23 cellular contexts compared by ENCODE assay signal in the genomic region with DNA sequence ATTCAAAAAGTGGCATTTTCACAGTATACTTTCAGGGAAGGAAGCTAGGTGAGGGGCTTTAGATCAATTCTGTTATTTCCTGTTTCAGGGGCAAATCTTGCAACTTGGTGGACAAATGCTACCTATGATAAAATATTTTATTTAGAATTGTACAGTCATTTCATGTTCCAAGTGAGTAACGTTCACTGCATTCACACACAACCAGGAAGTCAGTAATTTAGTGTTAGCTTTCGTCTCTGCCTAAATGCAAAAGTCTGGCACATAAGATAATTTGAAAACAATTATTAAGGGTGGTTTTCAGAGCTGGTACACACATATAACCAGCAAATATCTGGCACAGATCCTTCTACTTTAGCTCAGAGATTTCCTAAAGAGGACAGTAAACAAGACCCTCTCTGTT.
DNase-seq lines count a peak whose midpoint lies in the region; ATAC-seq and TF ChIP-seq lines count a peak whose summit lies in the region.
"Had no signal": no experiment of that assay in that cellular context is flagged by ENCODE, and none has a peak within 500 bp of the region (broad histone marks: within the 10 kb centered on the region; RNA-seq: fewer than 3 reads in every experiment).

No MANE protein-coding gene starts in this region.

- no TSS peak for BruUV-seq in MCF 10A (replicated peaks; lab: Mats Ljungman, UMichigan)

- ATAC-seq in stimulated activated effector memory CD8-positive, alpha-beta T cell treated with anti-CD3 and anti-CD28 coated beads, Interleukin-12 subunit alpha, Interleukin-12 subunit beta, amount 100 ng/mL, for 72 hours: no peak
- ATAC-seq in body of pancreas: no peak
- ATAC-seq: GM12878, T-cell had no signal

- no peak overlapping the region for H3K27ac Mint-ChIP-seq in MCF 10A (ENCODE audit: low read depth, unreplicated experiment)
- H3K27ac Mint-ChIP-seq in stimulated activated effector memory CD8-positive, alpha-beta T cell treated with anti-CD3 and anti-CD28 coated beads, Interleukin-12 subunit alpha, Interleukin-12 subunit beta, amount 100 ng/mL, for 72 hours: no peak overlapping the region
- H3K27ac Mint-ChIP-seq: H9, T-cell had no signal

- H3K27ac ChIP-seq in breast epithelium (peak overlapping the region; percentile 6 to 36), body of pancreas (peak overlapping the region in 2 of 4 donors; percentile 10 to 56)
- H3K27ac ChIP-seq: KMS-11, Peyer's patch, SJCRH30 had no signal

- intact Hi-C loops in breast epithelium (cut with DNase I; ENCODE audit: low total_unique reads) (no loop called here), MCF 10A (cut with micrococcal nuclease) (no loop called here), body of pancreas (cut with DNase I) (no loop called here)

- H3K36me3 ChIP-seq in breast epithelium (no peaks in the 10 kb centered on the region), body of pancreas (replicated peaks in 1 of 2; ENCODE audit: insufficient read depth in 1 of 2, low read depth in 2 of 2) (no peaks in the 10 kb centered on the region)
- H3K36me3 ChIP-seq: Peyer's patch, SJCRH30 had no signal

- no peak for TF ChIP-seq CTCF in breast epithelium (IDR thresholded peaks at IDR 0.05)
- no peak for TF ChIP-seq CTCF in MCF 10A (IDR thresholded peaks at IDR 0.05; ENCODE audit: unreplicated experiment)
- TF ChIP-seq CTCF in epithelial cell of esophagus (IDR thresholded peaks at IDR 0.05; ENCODE audit: insufficient read depth, low read depth, low read length, missing control alignments): no peak
- TF ChIP-seq CTCF in body of pancreas (IDR thresholded peaks at IDR 0.05): no peak

- no peaks in the 10 kb centered on the region for H3K36me3 Mint-ChIP-seq in MCF 10A (ENCODE audit: insufficient read depth, unreplicated experiment)
- no peaks in the 10 kb centered on the region for H3K36me3 Mint-ChIP-seq in stimulated activated effector memory CD8-positive, alpha-beta T cell treated with anti-CD3 and anti-CD28 coated beads, Interleukin-12 subunit alpha, Interleukin-12 subunit beta, amount 100 ng/mL, for 72 hours
- H3K36me3 Mint-ChIP-seq: T-cell had no signal

- H3K4me1 ChIP-seq in breast epithelium: no peaks in the 10 kb centered on the region
- peaks cover 11% of the 10 kb centered on the region for H3K4me1 ChIP-seq in body of pancreas
- H3K4me1 ChIP-seq: Peyer's patch, SJCRH30 had no signal

- TF ChIP-seq POLR2A in breast epithelium (IDR thresholded peaks at IDR 0.05) (no peak), body of pancreas (IDR thresholded peaks at IDR 0.05) (no peak)

- no peaks in the 10 kb centered on the region for H3K27me3 Mint-ChIP-seq in MCF 10A (ENCODE audit: insufficient read depth, unreplicated experiment)

- 55 to 58% methylated on average over 2 of the region's 2 CpGs for WGBS in body of pancreas, 2 donors

- no peaks in the 10 kb centered on the region for H3K4me1 Mint-ChIP-seq in MCF 10A (ENCODE audit: insufficient read depth, unreplicated experiment)
- H3K4me1 Mint-ChIP-seq in stimulated activated effector memory CD8-positive, alpha-beta T cell treated with anti-CD3 and anti-CD28 coated beads, Interleukin-12 subunit alpha, Interleukin-12 subunit beta, amount 100 ng/mL, for 72 hours: no peaks in the 10 kb centered on the region
- H3K4me1 Mint-ChIP-seq: CD8-positive, alpha-beta memory T cell; T-cell had no signal

- H3K4me3 Mint-ChIP-seq in MCF 10A (ENCODE audit: unreplicated experiment): no peak overlapping the region
- no peak overlapping the region for H3K4me3 Mint-ChIP-seq in stimulated activated effector memory CD8-positive, alpha-beta T cell treated with anti-CD3 and anti-CD28 coated beads, Interleukin-12 subunit alpha, Interleukin-12 subunit beta, amount 100 ng/mL, for 72 hours
- H3K4me3 Mint-ChIP-seq: H9, T-cell had no signal

- CTCF ChIA-PET in MCF 10A (lab: Yijun Ruan, JAX): no interaction called here

- H3K4me3 ChIP-seq in breast epithelium (no peak overlapping the region), epithelial cell of esophagus (ENCODE audit: low read length) (no peak overlapping the region), body of pancreas (no peak overlapping the region)
- H3K4me3 ChIP-seq: GM12878, Peyer's patch, SJCRH30 had no signal

- H3K9me3 Mint-ChIP-seq in MCF 10A (ENCODE audit: unreplicated experiment): no peaks in the 10 kb centered on the region
- no peaks in the 10 kb centered on the region for H3K9me3 Mint-ChIP-seq in stimulated activated effector memory CD8-positive, alpha-beta T cell treated with anti-CD3 and anti-CD28 coated beads, Interleukin-12 subunit alpha, Interleukin-12 subunit beta, amount 100 ng/mL, for 72 hours
- H3K9me3 Mint-ChIP-seq: T-cell had no signal

- no peak for DNase-seq in breast epithelium (ENCODE audit: low spot score in 2 of 2)
- no peak for DNase-seq in MCF 10A (ENCODE audit: unreplicated experiment)
- peak; percentile 31 for DNase-seq in NCI-H69 (lab: John Stamatoyannopoulos, UW)
- DNase-seq in epithelial cell of esophagus (ENCODE audit: low read depth): peak; percentile 24
- no peak for DNase-seq in stimulated activated effector memory CD8-positive, alpha-beta T cell treated with anti-CD3 and anti-CD28 coated beads, Interleukin-12 subunit alpha, Interleukin-12 subunit beta, amount 100 ng/mL, for 72 hours (ENCODE audit: low spot score in 2 of 2)
- DNase-seq in body of pancreas: no peak
- no peak for DNase-seq in DMS79 treated with DMSO at 0.1 percent for 48 hours (lab: John Stamatoyannopoulos, UW)
- DNase-seq in effector CD4-positive, alpha-beta T cell: no peak
- DNase-seq: AML-193; C1 segment of cervical spinal cord; CD8-positive, alpha-beta memory T cell; DMS53; EL; H9; NCI-H1417 treated with DMSO at 0.1 percent for 48 hours; NCI-H187; NCI-H446 treated with DMSO at 0.1 percent for 48 hours; NK-92 treated with Interleukin-12 subunit alpha and Interleukin-12 subunit beta, amount 100 ng/mL, for 24 hours; Peyer's patch; SJCRH30; T-cell had no signal

- H3K9me3 ChIP-seq in breast epithelium (no peaks in the 10 kb centered on the region), body of pancreas (no peaks in the 10 kb centered on the region)
- H3K9me3 ChIP-seq: Peyer's patch, SJCRH30 had no signal

- POLR2A ChIA-PET in MCF 10A (lab: Yijun Ruan, JAX): interaction anchor here (0.6 kb wide), 1 partner anchor 516 kb away, joined by 3 read pairs; no protein-coding TSS in a partner anchor

- no peaks in the 10 kb centered on the region for H3K27me3 ChIP-seq in breast epithelium
- no peaks in the 10 kb centered on the region for H3K27me3 ChIP-seq in body of pancreas
- H3K27me3 ChIP-seq: Peyer's patch, SJCRH30 had no signal

Comparison
In these comparisons a context has a peak if more than half of its experiments do, and no peak if none do; other contexts are left out.
1. DNase-seq: peak in NCI-H69 (single experiment) and epithelial cell of esophagus (single experiment); none in breast epithelium (0 of 2), MCF 10A (single experiment), stimulated activated effector memory CD8-positive, alpha-beta T cell treated with anti-CD3 and anti-CD28 coated beads, Interleukin-12 subunit alpha, Interleukin-12 subunit beta, amount 100 ng/mL, for 72 hours (0 of 2), body of pancreas (0 of 4), DMS79 treated with DMSO at 0.1 percent for 48 hours (single experiment) and effector CD4-positive, alpha-beta T cell (single experiment).